ENCODE assay signal across 10 cellular contexts in the genomic region with DNA sequence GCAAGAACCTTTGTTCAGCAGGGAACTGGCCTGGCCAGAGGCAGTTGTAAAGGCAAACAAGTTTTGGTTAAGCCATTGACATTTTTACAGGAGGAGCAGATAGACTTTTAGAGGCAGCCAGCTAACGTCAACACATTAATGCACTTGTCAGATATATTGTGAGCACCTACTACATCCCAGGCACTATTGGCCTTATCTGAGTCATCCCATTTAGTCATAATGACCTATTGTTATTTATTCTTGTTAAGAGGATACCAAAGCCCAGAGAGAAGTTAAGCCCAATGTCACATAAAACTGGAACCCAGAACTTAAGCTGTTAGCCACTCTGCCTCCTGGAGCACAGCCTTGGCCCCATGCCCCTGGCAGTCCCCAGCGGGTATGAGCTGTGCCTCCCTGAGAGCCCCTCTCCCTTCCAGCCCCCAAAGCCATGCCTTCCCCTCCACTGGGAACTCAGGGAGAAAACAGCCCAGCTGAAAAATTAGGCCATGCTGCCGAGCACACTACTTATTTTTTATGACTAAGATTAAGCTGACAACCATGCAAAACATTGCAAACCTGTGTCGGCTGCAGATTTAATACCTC. TPM values are rescaled to one million over a fixed set of nuclear protein-coding genes. Genes with fewer than 3 reads are reported as not detected.
DNase-seq lines count a peak whose midpoint lies in the region; ATAC-seq and TF ChIP-seq lines count a peak whose summit lies in the region.
"Had no signal": no experiment of that assay in that cellular context is flagged by ENCODE, and none has a peak within 500 bp of the region (broad histone marks: within the 10 kb centered on the region; RNA-seq: fewer than 3 reads in every experiment).

No MANE protein-coding gene starts in this region.

- peaks cover 8% of the 10 kb centered on the region for H3K4me1 ChIP-seq in body of pancreas
- H3K4me1 ChIP-seq in mesenchymal stem cell (ENCODE audit: control insufficient read depth, insufficient read depth, low read depth, low read length): peaks cover 16% of the 10 kb centered on the region

- no peak overlapping the region for H3K4me2 ChIP-seq in mesenchymal stem cell (ENCODE audit: low read length, poor library complexity, severe bottlenecking)

- no peak overlapping the region for H2AFZ ChIP-seq in mesenchymal stem cell (ENCODE audit: low read depth, low read length)

- H2BK12ac ChIP-seq in mesenchymal stem cell (ENCODE audit: low read length in 2 of 2): peak overlapping the region; percentile 15 to 81

- H3K9me3 ChIP-seq in body of pancreas: no peaks in the 10 kb centered on the region
- H3K9me3 ChIP-seq in mesenchymal stem cell (ENCODE audit: control insufficient read depth, low read length): no peaks in the 10 kb centered on the region
- H3K9me3 ChIP-seq: testis had no signal

- no peak overlapping the region for H2BK15ac ChIP-seq in mesenchymal stem cell (ENCODE audit: low read depth, poor library complexity, severe bottlenecking)

- H3K79me1 ChIP-seq in mesenchymal stem cell (replicated peaks; ENCODE audit: low read length, poor library complexity, severe bottlenecking): peaks cover 14% of the 10 kb centered on the region

- no peak overlapping the region for H2BK5ac ChIP-seq in mesenchymal stem cell (ENCODE audit: low read depth, low read length, poor library complexity, severe bottlenecking)

- TF ChIP-seq CTCF in body of pancreas (IDR thresholded peaks at IDR 0.05) (no peak), type B pancreatic cell (conservative IDR thresholded peaks at IDR 0.05) (no peak)

- no peak overlapping the region for H3K9ac ChIP-seq in mesenchymal stem cell (ENCODE audit: low read length)

- peak overlapping the region; percentile 76 for H3K27ac Mint-ChIP-seq in activated naive CD4-positive, alpha-beta T cell treated with anti-CD3 and anti-CD28 coated beads, Interleukin-2, amount 50 U/mL, for 24 hours
- H3K27ac Mint-ChIP-seq in type B pancreatic cell: peak overlapping the region; percentile 92

- peak overlapping the region; percentile 27 for H2AK5ac ChIP-seq in mesenchymal stem cell (ENCODE audit: low read length, severe bottlenecking)

- TF ChIP-seq POLR2A in body of pancreas (IDR thresholded peaks at IDR 0.05): no peak

- no peak overlapping the region for H2BK120ac ChIP-seq in mesenchymal stem cell (ENCODE audit: low read depth, low read length)

- no peak for DNase-seq in activated naive CD4-positive, alpha-beta T cell treated with anti-CD3 and anti-CD28 coated beads, Interleukin-2, amount 50 U/mL, for 16 hours
- DNase-seq in body of pancreas: no peak
- DNase-seq in mesenchymal stem cell: peak; percentile 66
- DNase-seq in type B pancreatic cell (ENCODE audit: extremely low spot score, unreplicated experiment): no peak
- DNase-seq in MV-4-11 (lab: John Stamatoyannopoulos, UW): no peak
- no peak for DNase-seq in KG1 (lab: John Stamatoyannopoulos, UW)
- DNase-seq: NCI-H1930, testis had no signal

- peaks cover 37% of the 10 kb centered on the region for H3K4me1 Mint-ChIP-seq in activated naive CD4-positive, alpha-beta T cell treated with anti-CD3 and anti-CD28 coated beads, Interleukin-2, amount 50 U/mL, for 24 hours
- peaks cover 21% of the 10 kb centered on the region for H3K4me1 Mint-ChIP-seq in type B pancreatic cell (ENCODE audit: unreplicated experiment)

- H3K27ac ChIP-seq in body of pancreas (peak overlapping the region in 1 of 4 donors; percentile 64), mesenchymal stem cell (ENCODE audit: low read length, poor library complexity, severe bottlenecking) (no peak overlapping the region)
- H3K27ac ChIP-seq: testis had no signal

- no peak overlapping the region for H3K4me3 ChIP-seq in body of pancreas
- H3K4me3 ChIP-seq in mesenchymal stem cell (ENCODE audit: insufficient read depth in 1 of 2, low read depth in 1 of 2, low read length in 2 of 2): no peak overlapping the region
- H3K4me3 ChIP-seq: testis had no signal

- no peaks in the 10 kb centered on the region for H3K9me3 Mint-ChIP-seq in activated naive CD4-positive, alpha-beta T cell treated with anti-CD3 and anti-CD28 coated beads, Interleukin-2, amount 50 U/mL, for 24 hours
- no peaks in the 10 kb centered on the region for H3K9me3 Mint-ChIP-seq in type B pancreatic cell

- H3K4me3 Mint-ChIP-seq in activated naive CD4-positive, alpha-beta T cell treated with anti-CD3 and anti-CD28 coated beads, Interleukin-2, amount 50 U/mL, for 24 hours: no peak overlapping the region
- no peak overlapping the region for H3K4me3 Mint-ChIP-seq in type B pancreatic cell

- H3K14ac ChIP-seq in mesenchymal stem cell (ENCODE audit: low read length in 2 of 2): no peak overlapping the region

- no peak overlapping the region for H3K4ac ChIP-seq in mesenchymal stem cell (ENCODE audit: low read depth in 1 of 2, low read length in 2 of 2)

- peak overlapping the region; percentile 71 to 77 for H3K18ac ChIP-seq in mesenchymal stem cell (ENCODE audit: low read depth in 1 of 2, low read length in 2 of 2)

- H3K27me3 Mint-ChIP-seq in activated naive CD4-positive, alpha-beta T cell treated with anti-CD3 and anti-CD28 coated beads, Interleukin-2, amount 50 U/mL, for 24 hours: no peaks in the 10 kb centered on the region
- H3K27me3 Mint-ChIP-seq in type B pancreatic cell: no peaks in the 10 kb centered on the region

- peaks cover under 1% of the 10 kb centered on the region for H3K36me3 Mint-ChIP-seq in activated naive CD4-positive, alpha-beta T cell treated with anti-CD3 and anti-CD28 coated beads, Interleukin-2, amount 50 U/mL, for 24 hours
- H3K36me3 Mint-ChIP-seq in type B pancreatic cell: peaks cover 4% of the 10 kb centered on the region

- H3K23ac ChIP-seq in mesenchymal stem cell (ENCODE audit: low read length in 2 of 2): no peak overlapping the region

- peak; percentile 8 for ATAC-seq in body of pancreas
- ATAC-seq in HG03196 (IDR thresholded peaks at IDR 0.05; ENCODE audit: unreplicated experiment): no peak

- peak overlapping the region; percentile 63 for H4K91ac ChIP-seq in mesenchymal stem cell (ENCODE audit: low read length)

- no peak overlapping the region for H4K8ac ChIP-seq in mesenchymal stem cell (ENCODE audit: low read length)

- no peaks in the 10 kb centered on the region for H3K36me3 ChIP-seq in body of pancreas (replicated peaks in 1 of 2; ENCODE audit: insufficient read depth in 1 of 2, low read depth in 2 of 2)
- H3K36me3 ChIP-seq in mesenchymal stem cell (ENCODE audit: control insufficient read depth in 1 of 2, insufficient read depth in 2 of 2, low read depth in 1 of 2, low read length in 2 of 2): peaks cover 20 to 35% of the 10 kb centered on the region in 2 experiments

- 62 to 75% methylated on average over 4 of the region's 4 CpGs for whole genome bisulfite sequencing in body of pancreas, 2 donors
- WGBS in mesenchymal stem cell: 26% methylated on average over 3 of the region's 4 CpGs

- intact Hi-C loops in body of pancreas (cut with DNase I): no loop called here

- H3K27me3 ChIP-seq in body of pancreas (no peaks in the 10 kb centered on the region), mesenchymal stem cell (ENCODE audit: control insufficient read depth in 1 of 2, insufficient read depth in 1 of 2, low read length in 2 of 2) (no peaks in the 10 kb centered on the region)
- H3K27me3 ChIP-seq: testis had no signal

RNA-seq across cellular contexts. Expression of a gene that starts 32.7 kb away (rescaled TPM):
- 100 to 1,000 TPM; 121 to 156 TPM for total RNA-seq in body of pancreas
- polyA plus RNA-seq in mesenchymal stem cell (2013, experiment 1 of 2): 113 TPM
- polyA plus RNA-seq in mesenchymal stem cell (2013, experiment 2 of 2): 115 TPM
- total RNA-seq in type B pancreatic cell (ENCODE audit: low replicate concordance): 81.6 and 124 TPM in 2 replicates
